ENCODE assay signal across 1 cellular context in the genomic region with DNA sequence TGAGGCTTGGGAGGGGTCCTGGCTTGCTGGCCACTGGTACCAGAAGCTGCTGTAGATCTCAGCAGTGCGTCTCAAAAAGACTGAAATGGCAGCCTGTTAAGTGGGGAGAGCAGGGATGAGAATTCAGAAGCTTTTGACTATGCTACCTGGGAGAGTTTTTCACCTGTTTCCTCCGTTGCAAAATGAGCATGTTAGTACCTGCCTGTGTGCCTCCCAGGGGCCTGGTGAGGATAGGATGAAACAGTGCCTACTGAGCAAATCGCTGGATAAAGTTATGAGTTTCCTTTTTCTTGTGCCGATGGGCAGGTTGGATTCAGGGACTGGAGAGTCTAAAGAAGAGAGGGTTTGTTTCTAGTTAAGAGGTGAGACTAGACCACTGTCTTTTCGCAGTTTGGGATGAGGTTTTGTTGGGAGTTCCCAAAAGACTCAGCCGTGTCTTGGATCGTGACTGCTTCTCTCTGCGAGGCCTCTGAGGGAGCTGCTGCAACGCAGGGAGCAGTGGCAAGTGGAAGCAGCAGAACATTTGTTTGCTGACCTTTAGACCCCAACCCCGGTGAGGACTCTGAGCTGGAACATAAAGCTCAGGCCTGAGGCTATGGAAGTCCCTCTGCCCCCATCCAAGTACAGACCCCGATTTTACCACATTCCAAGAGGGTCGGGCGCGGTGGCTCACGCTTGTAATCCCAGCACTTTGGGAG.
TF ChIP-seq lines count a peak whose summit lies in the region.

No MANE protein-coding gene starts in this region.

TF ChIP-seq in GM12878, 131 proteins besides CTCF, POLR2A, EP300 and RAD21:
- TF ChIP-seq FOXK2 (IDR thresholded peaks at IDR 0.05) (no peak), POLR2AphosphoS5 (IDR thresholded peaks at IDR 0.05; ENCODE audit: low read length) (no peak), SUPT20H (IDR thresholded peaks at IDR 0.05; ENCODE audit: borderline replicate concordance, control insufficient read depth, low read depth, low read length) (no peak)
- TF ChIP-seq, protein P1, sequence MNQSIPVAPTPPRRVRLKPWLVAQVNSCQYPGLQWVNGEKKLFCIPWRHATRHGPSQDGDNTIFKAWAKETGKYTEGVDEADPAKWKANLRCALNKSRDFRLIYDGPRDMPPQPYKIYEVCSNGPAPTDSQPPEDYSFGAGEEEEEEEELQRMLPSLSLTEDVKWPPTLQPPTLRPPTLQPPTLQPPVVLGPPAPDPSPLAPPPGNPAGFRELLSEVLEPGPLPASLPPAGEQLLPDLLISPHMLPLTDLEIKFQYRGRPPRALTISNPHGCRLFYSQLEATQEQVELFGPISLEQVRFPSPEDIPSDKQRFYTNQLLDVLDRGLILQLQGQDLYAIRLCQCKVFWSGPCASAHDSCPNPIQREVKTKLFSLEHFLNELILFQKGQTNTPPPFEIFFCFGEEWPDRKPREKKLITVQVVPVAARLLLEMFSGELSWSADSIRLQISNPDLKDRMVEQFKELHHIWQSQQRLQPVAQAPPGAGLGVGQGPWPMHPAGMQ (IDR thresholded peaks at IDR 0.05; ENCODE audit: borderline replicate concordance), result no peak
